8 cellular contexts compared by ENCODE assay signal in the genomic region with DNA sequence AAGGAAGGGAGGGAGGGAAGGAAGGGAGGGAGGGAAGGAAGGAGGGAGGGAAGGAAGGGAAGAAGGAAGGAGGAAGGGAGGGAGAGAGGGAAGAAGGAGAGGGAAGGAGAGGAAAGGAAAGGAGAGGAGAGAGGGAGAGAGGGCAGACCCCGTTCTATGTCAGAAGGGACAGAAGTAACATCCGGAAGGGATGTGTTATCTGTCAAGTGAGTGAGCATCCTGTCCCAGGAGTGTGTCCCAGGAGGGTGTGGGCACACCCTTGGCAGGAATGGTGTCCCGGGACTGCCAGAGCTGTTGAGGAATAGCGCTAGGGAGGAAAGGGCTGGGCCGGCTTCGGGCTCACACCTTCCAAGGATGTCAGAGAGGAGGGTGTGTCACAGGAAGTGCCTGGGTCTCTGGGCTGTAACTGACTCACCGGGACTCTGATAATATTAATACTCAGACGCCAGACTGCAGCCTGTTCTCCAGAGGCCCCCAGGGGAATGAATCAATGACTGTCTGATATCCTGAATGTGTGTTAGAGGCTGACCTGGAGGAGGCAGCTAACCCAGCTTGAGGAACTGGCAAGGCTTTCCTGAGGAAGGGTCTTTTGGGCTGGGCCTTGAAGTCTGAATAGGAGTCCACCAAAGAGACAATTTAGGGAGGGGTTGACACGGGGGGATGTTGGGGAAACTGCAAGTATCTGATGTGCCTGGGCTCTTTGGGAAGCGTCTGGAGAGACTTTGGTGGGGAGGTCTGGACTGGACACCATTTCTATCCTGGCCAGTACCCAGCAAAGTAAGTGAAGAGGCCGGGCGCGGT. TPM values are rescaled to one million over a fixed set of nuclear protein-coding genes. Genes with fewer than 3 reads are reported as not detected.
DNase-seq lines count a peak whose midpoint lies in the region; ATAC-seq, FAIRE-seq and TF ChIP-seq lines count a peak whose summit lies in the region.

No MANE protein-coding gene starts in this region.

- no peak overlapping the region for H4K8ac ChIP-seq in mesendoderm (ENCODE audit: low read depth, low read length)

- peak; percentile 16 for FAIRE-seq in HTR-8/SVneo (lab: Jason Lieb, UNC)
- FAIRE-seq in K562 (lab: Jason Lieb, UNC): peak; percentile 89

- no peak for TF ChIP-seq RAD21 in K562 (CRISPR knock-in tag; conservative IDR thresholded peaks at IDR 0.05 in 1 of 2, IDR thresholded peaks at IDR 0.05 in 1 of 2)

- H3K4me3 ChIP-seq in CD4-positive, alpha-beta memory T cell (ENCODE audit: low read length in 2 of 2): no peak overlapping the region
- no peak overlapping the region for H3K4me3 ChIP-seq in K562
- H3K4me3 ChIP-seq in mesendoderm (ENCODE audit: low read length): no peak overlapping the region

- no peak overlapping the region for H2BK5ac ChIP-seq in mesendoderm (ENCODE audit: low read length)

- no peaks in the 10 kb centered on the region for H3K36me3 Mint-ChIP-seq in CD4-positive, alpha-beta memory T cell
- H3K36me3 Mint-ChIP-seq in naive thymus-derived CD8-positive, alpha-beta T cell: no peaks in the 10 kb centered on the region

- no peak overlapping the region for H3K18ac ChIP-seq in mesendoderm (ENCODE audit: low read length)

- 26% methylated on average over 11 of the region's 13 CpGs for WGBS in K562 (ENCODE audit: insufficient coverage, low coverage, missing lambda C conversion rate)
- no CpG with 5 or more reads among the region's 13 CpGs for WGBS in mesendoderm (ENCODE audit: extremely low coverage, insufficient coverage, low lambda C conversion rate)

- peak; percentile 30; the same call in 1 of the 2 replicates for TF ChIP-seq POLR2A in K562 (conservative IDR thresholded peaks at IDR 0.05)

- no peak overlapping the region for H2BK15ac ChIP-seq in mesendoderm (replicated peaks; ENCODE audit: low read depth)

- peak overlapping the region; percentile 43 for H3K56ac ChIP-seq in mesendoderm (ENCODE audit: low read length)

- CTCF ChIA-PET in CD4-positive, alpha-beta memory T cell (lab: Charles Lee; ENCODE audit: partially characterized antibody): no interaction called here
- CTCF ChIA-PET in K562 (lab: Yijun Ruan, JAX; ENCODE audit: low intra/inter-chr PET ratio): no interaction called here

- H3K4me1 ChIP-seq in CD4-positive, alpha-beta memory T cell (ENCODE audit: insufficient read depth, low read length): peaks cover 9% of the 10 kb centered on the region
- H3K4me1 ChIP-seq in K562 (replicated peaks in 1 of 2; ENCODE audit: control insufficient read depth in 2 of 2, insufficient read depth in 2 of 2, low read length in 2 of 2): peaks cover 29 to 55% of the 10 kb centered on the region in 2 experiments; a peak in 4 of 5 replicates
- no peaks in the 10 kb centered on the region for H3K4me1 ChIP-seq in mesendoderm (ENCODE audit: control insufficient read depth, low read depth, low read length)

- DNase-seq in CD4-positive, alpha-beta memory T cell: peak in 1 of 5 donors; percentile 51
- peak; percentile 92 for DNase-seq in HTR-8/SVneo (ENCODE audit: insufficient read length, low spot score)
- peak; percentile 65 to 83 (median 72) for DNase-seq in K562 (ENCODE audit: extremely low read depth in 1 of 4, low spot score in 3 of 4)
- DNase-seq in mesendoderm: peak; percentile 94
- no peak for DNase-seq in cerebellar cortex (ENCODE audit: low spot score)
- DNase-seq in NCI-H2081 treated with DMSO at 0.1 percent for 48 hours (lab: John Stamatoyannopoulos, UW): no peak
- DNase-seq in naive thymus-derived CD8-positive, alpha-beta T cell: no peak

- POLR2A ChIA-PET in CD4-positive, alpha-beta memory T cell (lab: Charles Lee; ENCODE audit: partially characterized antibody): no interaction called here
- POLR2A ChIA-PET in K562 (lab: Yijun Ruan, JAX): interaction anchor here (0.9 to 1.2 kb wide), 3 partner anchors 8 to 27 kb away, joined by 3 read pairs; no protein-coding TSS in a partner anchor
- POLR2A ChIA-PET in naive thymus-derived CD8-positive, alpha-beta T cell (lab: Charles Lee): interaction anchor here (0.6 to 3.6 kb wide), 5 partner anchors 16 to 25 kb away, joined by 3 to 32 read pairs (median 5); no protein-coding TSS in a partner anchor

- ATAC-seq in K562 (peak; percentile 87), HG03045 (IDR thresholded peaks at IDR 0.05; ENCODE audit: unreplicated experiment) (no peak)
- no peak for ATAC-seq in naive thymus-derived CD8-positive, alpha-beta T cell

- peak overlapping the region in 5 of 7 donors; percentile 35 to 80 (median 58) for H3K27ac Mint-ChIP-seq in CD4-positive, alpha-beta memory T cell
- H3K27ac Mint-ChIP-seq in naive thymus-derived CD8-positive, alpha-beta T cell: peak overlapping the region in 3 of 10 donors; percentile 34 to 66 (median 40)

- H2BK120ac ChIP-seq in mesendoderm (ENCODE audit: low read depth, low read length): no peak overlapping the region

- intact Hi-C loops in CD4-positive, alpha-beta memory T cell (cut with micrococcal nuclease): no loop called here
- intact Hi-C loops in K562 (cut with micrococcal nuclease): no loop called here

- no peaks in the 10 kb centered on the region for H3K9me1 ChIP-seq in K562 (ENCODE audit: control insufficient read depth, insufficient read depth, low read length)

- H3K23ac ChIP-seq in mesendoderm (ENCODE audit: low read length): no peak overlapping the region

- peak overlapping the region; percentile 98 for H2AFZ ChIP-seq in K562 (ENCODE audit: low read depth, low read length)

- no peaks in the 10 kb centered on the region for H3K27me3 Mint-ChIP-seq in CD4-positive, alpha-beta memory T cell
- no peaks in the 10 kb centered on the region for H3K27me3 Mint-ChIP-seq in naive thymus-derived CD8-positive, alpha-beta T cell

- H3K79me2 ChIP-seq in K562 (ENCODE audit: control insufficient read depth, insufficient read depth, low read length) (no peaks in the 10 kb centered on the region; the same call in 2 of the 3 replicates), mesendoderm (ENCODE audit: control insufficient read depth, insufficient read depth, low read length) (no peaks in the 10 kb centered on the region)

- no peaks in the 10 kb centered on the region for H3K9me3 ChIP-seq in CD4-positive, alpha-beta memory T cell (ENCODE audit: control insufficient read depth in 1 of 2, low read length in 2 of 2)
- H3K9me3 ChIP-seq in K562 (replicated peaks; ENCODE audit: control insufficient read depth, insufficient read depth, low read depth, low read length): no peaks in the 10 kb centered on the region

- H3K27me3 ChIP-seq in CD4-positive, alpha-beta memory T cell (ENCODE audit: insufficient read depth, low read length): no peaks in the 10 kb centered on the region
- H3K27me3 ChIP-seq in K562 (ENCODE audit: control insufficient read depth in 2 of 2, insufficient read depth in 2 of 2, low read length in 2 of 2) (no peaks in the 10 kb centered on the region), mesendoderm (ENCODE audit: insufficient read depth, low read length, poor library complexity) (no peaks in the 10 kb centered on the region)

- peak overlapping the region in 3 of 8 donors; percentile 20 to 54 (median 38) for H3K4me3 Mint-ChIP-seq in CD4-positive, alpha-beta memory T cell
- peak overlapping the region in 1 of 10 donors; percentile 37 for H3K4me3 Mint-ChIP-seq in naive thymus-derived CD8-positive, alpha-beta T cell

- H3K79me1 ChIP-seq in mesendoderm (ENCODE audit: low read length): no peaks in the 10 kb centered on the region

- 0 out of 2 replicates have a peak, but pooled peaks have one; percentile 53 for TF ChIP-seq EP300 in K562 (IDR thresholded peaks at IDR 0.05; ENCODE audit: low read length)

- no TSS peak for BruUV-seq in K562 (replicated peaks; lab: Mats Ljungman, UMichigan)

- H4K20me1 ChIP-seq in K562 (replicated peaks; ENCODE audit: control insufficient read depth, insufficient read depth, low read length): no peaks in the 10 kb centered on the region

- in situ Hi-C loops in K562 (cut with MboI): no loop called here

- H2AK5ac ChIP-seq in mesendoderm (ENCODE audit: low read length): no peak overlapping the region

- peaks cover 5 to 11% (median 9%) of the 10 kb centered on the region in 4 donors for H3K4me1 Mint-ChIP-seq in CD4-positive, alpha-beta memory T cell
- peaks cover 3 to 8% (median 7%) of the 10 kb centered on the region in 4 donors for H3K4me1 Mint-ChIP-seq in naive thymus-derived CD8-positive, alpha-beta T cell

- no peak overlapping the region for H4K5ac ChIP-seq in mesendoderm (ENCODE audit: low read length)

- H3K9me3 Mint-ChIP-seq in CD4-positive, alpha-beta memory T cell: peaks cover 0 to 2% (median 0%) of the 10 kb centered on the region in 8 donors
- H3K9me3 Mint-ChIP-seq in naive thymus-derived CD8-positive, alpha-beta T cell: no peaks in the 10 kb centered on the region

- H3K9ac ChIP-seq in K562 (ENCODE audit: insufficient read depth in 1 of 2, low read depth in 2 of 2, low read length in 2 of 2): peak overlapping the region; percentile 44 to 75
- H3K9ac ChIP-seq in mesendoderm (ENCODE audit: low read length): no peak overlapping the region

- H3K27ac ChIP-seq in CD4-positive, alpha-beta memory T cell (ENCODE audit: low read depth, low read length): no peak overlapping the region
- H3K27ac ChIP-seq in K562 (ENCODE audit: extremely low read depth, low read depth, low read length) (peak overlapping the region; percentile 72), mesendoderm (ENCODE audit: low read depth, low read length) (peak overlapping the region; percentile 47)

- H3K36me3 ChIP-seq in CD4-positive, alpha-beta memory T cell (ENCODE audit: insufficient read depth, low read length): no peaks in the 10 kb centered on the region
- H3K36me3 ChIP-seq in K562 (ENCODE audit: control insufficient read depth, insufficient read depth, low read length): no peaks in the 10 kb centered on the region
- no peaks in the 10 kb centered on the region for H3K36me3 ChIP-seq in mesendoderm (ENCODE audit: control insufficient read depth, insufficient read depth, low read length)

- H3K4me2 ChIP-seq in K562 (ENCODE audit: insufficient read depth, low read length): peak overlapping the region; percentile 77
- no peak overlapping the region for H3K4me2 ChIP-seq in mesendoderm (ENCODE audit: low read length)

- H3K4ac ChIP-seq in mesendoderm (ENCODE audit: low read depth, low read length): no peak overlapping the region

- no peak; a peak in 1 of 6 replicates for TF ChIP-seq CTCF in K562 (IDR thresholded peaks at IDR 0.05 in 2 of 3, conservative IDR thresholded peaks at IDR 0.05 in 1 of 3; ENCODE audit: insufficient read depth in 2 of 3, low read depth in 1 of 3, low read length in 3 of 3)

RNA-seq across cellular contexts. Expression of a gene that starts 18.9 kb away (rescaled TPM):
- 1,000 to 10,000 TPM; 2,333 to 2,422 TPM for total RNA-seq in CD4-positive, alpha-beta memory T cell
- over 10,000 TPM; 12,401 to 16,420 TPM for polyA plus RNA-seq in CD4-positive, alpha-beta memory T cell
- total RNA-seq in K562 (2011; cell fraction: chromatin; rRNA removed; ENCODE audit: low replicate concordance): 442 and 814 TPM in 2 replicates
- 822 and 827 TPM in 2 replicates for total RNA-seq in K562 (2011; cell fraction: nucleolus; rRNA removed)
- total RNA-seq in K562 (2011; cell fraction: nucleoplasm; rRNA removed): 612 and 733 TPM in 2 replicates
- total RNA-seq in K562 (2014; rRNA removed): 1,050 and 1,578 TPM in 2 replicates
- total RNA-seq in K562 (2014; rRNA removed; fragmentation: Illumina TruSeq; extraction: Trizol): 1,330 and 1,372 TPM in 2 replicates
- 1,064 and 1,131 TPM in 2 replicates for total RNA-seq in K562 (2015; rRNA removed; fragmentation: Illumina TruSeq; extraction: Trizol)
- 3,434 and 3,475 TPM in 2 replicates for total RNA-seq in K562 (2021)
- 394 and 1,035 TPM in 2 replicates for polyA plus RNA-seq in K562 (2011; rRNA removed)
- polyA plus RNA-seq in K562 (2011; cell fraction: cytosol; rRNA removed): 886 and 917 TPM in 2 replicates
- polyA plus RNA-seq in K562 (2011; cell fraction: nucleus; rRNA removed): 1,199 and 1,212 TPM in 2 replicates
- 3,171 and 3,886 TPM in 2 replicates for polyA plus RNA-seq in K562 (2012)
- 3,161 and 3,227 TPM in 2 replicates for polyA plus RNA-seq in K562 (2014; fragmentation: Illumina TruSeq; extraction: Trizol)
- 1,000 to 10,000 TPM; 1,484 to 2,232 TPM for polyA plus RNA-seq in K562 (2014; fragmentation: Nextera tagmentation; extraction: Ambion mirVana)
- polyA plus RNA-seq in K562 (2014; rRNA removed): 1,030 and 1,055 TPM in 2 replicates
- 535 and 828 TPM in 2 replicates for polyA minus RNA-seq in K562 (2011; rRNA and poly(A)+ RNA removed)
- polyA minus RNA-seq in K562 (2011; cell fraction: cytosol; rRNA and poly(A)+ RNA removed): 1,311 and 2,256 TPM in 2 replicates
- polyA minus RNA-seq in K562 (2011; cell fraction: nucleus; rRNA and poly(A)+ RNA removed): 373 and 553 TPM in 2 replicates
- 13,565 TPM for polyA plus RNA-seq in mesendoderm (2013, experiment 1 of 2)
- 13,705 TPM for polyA plus RNA-seq in mesendoderm (2013, experiment 2 of 2)
- 1,000 to 10,000 TPM; 2,640 to 2,674 TPM for total RNA-seq in naive thymus-derived CD8-positive, alpha-beta T cell
- over 10,000 TPM; 13,269 to 13,922 (median 13,518) TPM for polyA plus RNA-seq in naive thymus-derived CD8-positive, alpha-beta T cell

RNA-seq across cellular contexts. Expression of a gene that starts 35.7 kb away (rescaled TPM):
- total RNA-seq in CD4-positive, alpha-beta memory T cell: 10 to 100 TPM; 10.8 to 10.9 TPM
- 1 to 10 TPM in 1 of 2 donors, under 1 TPM in 1; 0.34 to 2.1 TPM for polyA plus RNA-seq in CD4-positive, alpha-beta memory T cell
- 15.8 and 38.3 TPM in 2 replicates for total RNA-seq in K562 (2011; cell fraction: chromatin; rRNA removed; ENCODE audit: low replicate concordance)
- total RNA-seq in K562 (2011; cell fraction: nucleolus; rRNA removed): 22.5 and 24.8 TPM in 2 replicates
- 13.9 and 14.8 TPM in 2 replicates for total RNA-seq in K562 (2011; cell fraction: nucleoplasm; rRNA removed)
- 3.5 and 4.5 TPM in 2 replicates for total RNA-seq in K562 (2014; rRNA removed)
- total RNA-seq in K562 (2014; rRNA removed; fragmentation: Illumina TruSeq; extraction: Trizol): 1.4 and 1.5 TPM in 2 replicates
- 2.6 and 2.7 TPM in 2 replicates for total RNA-seq in K562 (2015; rRNA removed; fragmentation: Illumina TruSeq; extraction: Trizol)
- total RNA-seq in K562 (2021): 13.4 and 14.2 TPM in 2 replicates
- polyA plus RNA-seq in K562 (2011; rRNA removed): 1.2 and 3.0 TPM in 2 replicates
- polyA plus RNA-seq in K562 (2011; cell fraction: cytosol; rRNA removed): 2.0 and 4.8 TPM in 2 replicates
- polyA plus RNA-seq in K562 (2011; cell fraction: nucleus; rRNA removed): 3.8 and 7.6 TPM in 2 replicates
- 5.4 and 6.2 TPM in 2 replicates for polyA plus RNA-seq in K562 (2012)
- 2.2 and 3.2 TPM in 2 replicates for polyA plus RNA-seq in K562 (2014; fragmentation: Illumina TruSeq; extraction: Trizol)
- polyA plus RNA-seq in K562 (2014; fragmentation: Nextera tagmentation; extraction: Ambion mirVana): under 1 TPM; 0.25 to 0.31 TPM
- polyA plus RNA-seq in K562 (2014; rRNA removed): 5.2 and 5.7 TPM in 2 replicates
- 1.7 and 2.2 TPM in 2 replicates for polyA minus RNA-seq in K562 (2011; rRNA and poly(A)+ RNA removed)
- 5.8 and 6.3 TPM in 2 replicates for polyA minus RNA-seq in K562 (2011; cell fraction: cytosol; rRNA and poly(A)+ RNA removed)
- 5.0 and 6.2 TPM in 2 replicates for polyA minus RNA-seq in K562 (2011; cell fraction: nucleus; rRNA and poly(A)+ RNA removed)
- 7.9 TPM for polyA plus RNA-seq in mesendoderm (2013, experiment 1 of 2)
- polyA plus RNA-seq in mesendoderm (2013, experiment 2 of 2): 7.9 TPM
- total RNA-seq in naive thymus-derived CD8-positive, alpha-beta T cell: 1 to 10 TPM; 8.1 to 9.1 TPM
- polyA plus RNA-seq in naive thymus-derived CD8-positive, alpha-beta T cell: 1 to 10 TPM in 1 of 3 donors, under 1 TPM in 2; 0.47 to 1.1 (median 0.87) TPM

RNA-seq across cellular contexts. Expression of a gene that starts 43.3 kb away (rescaled TPM):
- 1 to 10 TPM; 1.0 to 1.3 TPM for total RNA-seq in CD4-positive, alpha-beta memory T cell
- polyA plus RNA-seq in CD4-positive, alpha-beta memory T cell: under 1 TPM; 0.14 to 0.53 TPM
- 24.2 and 122 TPM in 2 replicates for total RNA-seq in K562 (2011; cell fraction: chromatin; rRNA removed; ENCODE audit: low replicate concordance)
- total RNA-seq in K562 (2011; cell fraction: nucleolus; rRNA removed): 145 and 156 TPM in 2 replicates
- 58.0 and 62.1 TPM in 2 replicates for total RNA-seq in K562 (2011; cell fraction: nucleoplasm; rRNA removed)
- total RNA-seq in K562 (2014; rRNA removed) (265 and 319 TPM in 2 replicates), K562 (2014; rRNA removed; fragmentation: Illumina TruSeq; extraction: Trizol) (20.9 and 29.5 TPM in 2 replicates), K562 (2015; rRNA removed; fragmentation: Illumina TruSeq; extraction: Trizol) (95.1 and 107 TPM in 2 replicates), K562 (2021) (414 and 417 TPM in 2 replicates)
- polyA plus RNA-seq in K562 (2011; rRNA removed) (38.7 and 106 TPM in 2 replicates), K562 (2014; fragmentation: Illumina TruSeq; extraction: Trizol) (64.1 and 142 TPM in 2 replicates), K562 (2014; fragmentation: Nextera tagmentation; extraction: Ambion mirVana) (1 to 10 TPM in 1 of 2 experiments, under 1 TPM in 1; 0.70 to 1.2 TPM), K562 (2014; rRNA removed) (186 and 202 TPM in 2 replicates)
- 83.6 and 256 TPM in 2 replicates for polyA plus RNA-seq in K562 (2011; cell fraction: cytosol; rRNA removed)
- polyA plus RNA-seq in K562 (2011; cell fraction: nucleus; rRNA removed): 66.4 and 105 TPM in 2 replicates
- 253 and 255 TPM in 2 replicates for polyA plus RNA-seq in K562 (2012)
- 23.1 and 29.3 TPM in 2 replicates for polyA minus RNA-seq in K562 (2011; rRNA and poly(A)+ RNA removed)
- 186 and 269 TPM in 2 replicates for polyA minus RNA-seq in K562 (2011; cell fraction: cytosol; rRNA and poly(A)+ RNA removed)
- polyA minus RNA-seq in K562 (2011; cell fraction: nucleus; rRNA and poly(A)+ RNA removed): 66.0 and 87.2 TPM in 2 replicates
- polyA plus RNA-seq in mesendoderm (2013, experiment 1 of 2): 429 TPM
- 421 TPM for polyA plus RNA-seq in mesendoderm (2013, experiment 2 of 2)
- 1 to 10 TPM; 1.3 to 1.7 TPM for total RNA-seq in naive thymus-derived CD8-positive, alpha-beta T cell
- under 1 TPM in 1 of 3 donors, not detected in 2; 0.08 TPM for polyA plus RNA-seq in naive thymus-derived CD8-positive, alpha-beta T cell

Comparison
In these comparisons a context has a peak if more than half of its experiments do, and no peak if none do; other contexts are left out.
1. DNase-seq: peak in HTR-8/SVneo (single experiment), K562 (4 of 4) and mesendoderm (single experiment); none in cerebellar cortex (single experiment), NCI-H2081 treated with DMSO at 0.1 percent for 48 hours (single experiment) and naive thymus-derived CD8-positive, alpha-beta T cell (0 of 10).
2. RNA of a gene that starts 43.3 kb away (total RNA-seq): 20.9 to 417 TPM in K562; 1.3 to 1.7 TPM in naive thymus-derived CD8-positive, alpha-beta T cell and 1.0 to 1.3 TPM in CD4-positive, alpha-beta memory T cell; every median in the first group is over 4 times any median in the second.